Comparison of ENCODE assay signal across 17 cellular contexts in genomic region chr7:44533301-44534055, GRCh38. TPM values are rescaled to one million over a fixed set of nuclear protein-coding genes. Genes with fewer than 3 reads are reported as not detected.
DNase-seq lines count a peak whose midpoint lies in the region; ATAC-seq, FAIRE-seq and TF ChIP-seq lines count a peak whose summit lies in the region.
"Had no signal": no experiment of that assay in that cellular context is flagged by ENCODE, and none has a peak within 500 bp of the region (broad histone marks: within the 10 kb centered on the region; RNA-seq: fewer than 3 reads in every experiment).

No MANE protein-coding gene starts in this region.

- FAIRE-seq in H54 (lab: Jason Lieb, UNC) = no peak
- FAIRE-seq: endometrium, GM12892, kidney had no signal

- H3K36me3 ChIP-seq in RWPE2 (ENCODE audit: low read depth) (no peaks in the 10 kb centered on the region), mucosa of descending colon (ENCODE audit: low read depth) (no peaks in the 10 kb centered on the region)
- H3K36me3 ChIP-seq: BLaER1 treated with 17β-estradiol and CSF1 and Interleukin-3, amounts not matched to agents 10 nM and 100 nM had no signal

- TF ChIP-seq CTCF in RWPE2 (IDR thresholded peaks at IDR 0.05; ENCODE audit: poor library complexity, severe bottlenecking) (no peak), mucosa of descending colon (IDR thresholded peaks at IDR 0.05) (no peak)

- ATAC-seq in RWPE2 (ENCODE audit: low read depth) (0 out of 3 replicates have a peak, but pooled peaks have one; percentile 12), mucosa of descending colon (peak; percentile 10), GM19351 (IDR thresholded peaks at IDR 0.05; ENCODE audit: unreplicated experiment) (no peak), GM21367 (IDR thresholded peaks at IDR 0.05; ENCODE audit: unreplicated experiment) (no peak)
- ATAC-seq: activated naive CD8-positive, alpha-beta T cell treated with anti-CD3 and anti-CD28 coated beads, Interleukin-2, amount 50 U/mL, for 24 hours; stimulated activated naive CD8-positive, alpha-beta T cell treated with anti-CD3 and anti-CD28 coated beads, Interleukin-15, amount 100 ng/mL, for 72 hours had no signal

- H3K9me3 ChIP-seq in RWPE2 (ENCODE audit: severe bottlenecking) = no peaks in the 10 kb centered on the region
- H3K9me3 ChIP-seq in mucosa of descending colon = no peaks in the 10 kb centered on the region

- DNase-seq in DMS 273 treated with DMSO at 0.1 percent for 48 hours (lab: John Stamatoyannopoulos, UW) (peak; percentile 25), H54 (ENCODE audit: insufficient read length, low spot score) (peak; percentile 82), RWPE2 (ENCODE audit: low spot score) (no peak), mucosa of descending colon (no peak), foreskin melanocyte (no peak), midbrain (lab: John Stamatoyannopoulos, UW) (no peak)
- DNase-seq: activated CD4-positive, alpha-beta T cell treated with anti-CD3 and anti-CD28 coated beads, Interleukin-2, amount 50 U/mL, for 1 hour; activated naive CD8-positive, alpha-beta T cell treated with anti-CD3 and anti-CD28 coated beads, Interleukin-2, amount 50 U/mL, for 24 hours; activated T-cell treated with anti-CD3 and anti-CD28 coated beads, Interleukin-2, amount 50 U/mL, for 48 hours; glutamatergic neuron; kidney; stimulated activated naive CD8-positive, alpha-beta T cell treated with anti-CD3 and anti-CD28 coated beads, Interleukin-15, amount 100 ng/mL, for 72 hours had no signal

- no peaks in the 10 kb centered on the region for H3K27me3 ChIP-seq in RWPE2 (ENCODE audit: insufficient read depth, poor library complexity, severe bottlenecking)
- H3K27me3 ChIP-seq: BLaER1 treated with 17β-estradiol and CSF1 and Interleukin-3, amounts not matched to agents 10 nM and 100 nM had no signal

- H3K4me1 ChIP-seq in RWPE2 (ENCODE audit: insufficient read depth, poor library complexity, severe bottlenecking) (no peaks in the 10 kb centered on the region), mucosa of descending colon (ENCODE audit: low read depth) (no peaks in the 10 kb centered on the region)

- H3K4me3 ChIP-seq in RWPE2 (ENCODE audit: severe bottlenecking) (no peak overlapping the region), mucosa of descending colon (no peak overlapping the region)
- H3K4me3 ChIP-seq: BLaER1 treated with 17β-estradiol and CSF1 and Interleukin-3, amounts not matched to agents 10 nM and 100 nM had no signal

- H3K27ac ChIP-seq in RWPE2 (ENCODE audit: poor library complexity, severe bottlenecking) = no peak overlapping the region
- H3K27ac ChIP-seq: BLaER1 treated with 17β-estradiol and CSF1 and Interleukin-3, amounts not matched to agents 10 nM and 100 nM had no signal

- TF ChIP-seq POLR2A in H54 (IDR thresholded peaks at IDR 0.05; ENCODE audit: low read depth, low read length) = no peak

- intact Hi-C loops in mucosa of descending colon (cut with DNase I, micrococcal nuclease) = no loop called here

RNA-seq across cellular contexts. Expression of gene NPC1L1, which starts 7.7 kb away (rescaled TPM):
- total RNA-seq in mucosa of descending colon = under 1 TPM in 2 of 3 donors, not detected in 1; 0.12 to 0.82 TPM

RNA-seq across cellular contexts. Expression of gene DDX56, which starts 40.2 kb away (rescaled TPM):
- total RNA-seq in mucosa of descending colon = 10 to 100 TPM; 50.7 to 60.6 (median 60.0) TPM

RNA-seq across cellular contexts. Expression of gene NUDCD3, which starts 43.0 kb away (rescaled TPM):
- 100 to 1,000 TPM in 1 of 3 donors, 10 to 100 TPM in 2; 66.3 to 108 (median 76.0) TPM for total RNA-seq in mucosa of descending colon

RNA-seq across cellular contexts. Expression of gene TMED4, which starts 48.6 kb away (rescaled TPM):
- total RNA-seq in mucosa of descending colon = 10 to 100 TPM; 76.7 to 93.3 (median 84.9) TPM

Comparison
In these comparisons a context has a peak if more than half of its experiments do, and no peak if none do; other contexts are left out.
1. DNase-seq: peak in DMS 273 treated with DMSO at 0.1 percent for 48 hours (single experiment) and H54 (single experiment); none in RWPE2 (single experiment), mucosa of descending colon (0 of 3), foreskin melanocyte (single experiment) and midbrain (single experiment).
2. ATAC-seq: peak in RWPE2 (single experiment) and mucosa of descending colon (single experiment); none in GM19351 (single experiment) and GM21367 (single experiment).